9 cellular contexts compared by ENCODE assay signal in genomic region chr12:12992418-12993175, GRCh38. TPM values are rescaled to one million over a fixed set of nuclear protein-coding genes. Genes with fewer than 3 reads are reported as not detected.
DNase-seq lines count a peak whose midpoint lies in the region; ATAC-seq lines count a peak whose summit lies in the region.
"Had no signal": no experiment of that assay in that cellular context is flagged by ENCODE, and none has a peak within 500 bp of the region (broad histone marks: within the 10 kb centered on the region; RNA-seq: fewer than 3 reads in every experiment).

No MANE protein-coding gene starts in this region.

- peaks cover 4% of the 10 kb centered on the region for H3K36me3 ChIP-seq in MG63
- H3K36me3 ChIP-seq in CD8-positive, alpha-beta memory T cell (ENCODE audit: insufficient read depth, low read length): no peaks in the 10 kb centered on the region

- no peaks in the 10 kb centered on the region for H3K27me3 Mint-ChIP-seq in CD8-positive, alpha-beta memory T cell
- H3K27me3 Mint-ChIP-seq: activated CD4-positive, alpha-beta memory T cell treated with anti-CD3 and anti-CD28 coated beads for 36 hours had no signal

- no peaks in the 10 kb centered on the region for H3K27me3 ChIP-seq in MG63
- H3K27me3 ChIP-seq in CD8-positive, alpha-beta memory T cell (ENCODE audit: insufficient read depth, low read length, poor library complexity, severe bottlenecking): no peaks in the 10 kb centered on the region

- peaks cover 0 to 5% (median 2%) of the 10 kb centered on the region in 3 donors for H3K36me3 Mint-ChIP-seq in CD8-positive, alpha-beta memory T cell

- ATAC-seq in HG03135 (IDR thresholded peaks at IDR 0.05; ENCODE audit: unreplicated experiment): no peak

- H3K4me1 ChIP-seq in CD8-positive, alpha-beta memory T cell (ENCODE audit: insufficient read depth, low read length): no peaks in the 10 kb centered on the region

- CTCF ChIA-PET in CD8-positive, alpha-beta memory T cell (lab: Charles Lee): no interaction called here

- POLR2A ChIA-PET in CD8-positive, alpha-beta memory T cell (lab: Charles Lee): no interaction called here

- H3K9me3 ChIP-seq in MG63: no peaks in the 10 kb centered on the region
- H3K9me3 ChIP-seq in CD8-positive, alpha-beta memory T cell (ENCODE audit: low read length): no peaks in the 10 kb centered on the region

- H3K9me3 Mint-ChIP-seq in CD8-positive, alpha-beta memory T cell: no peaks in the 10 kb centered on the region
- H3K9me3 Mint-ChIP-seq: activated CD4-positive, alpha-beta memory T cell treated with anti-CD3 and anti-CD28 coated beads for 36 hours had no signal

- H3K27ac Mint-ChIP-seq in CD8-positive, alpha-beta memory T cell: peak overlapping the region in 1 of 8 donors; percentile 79
- H3K27ac Mint-ChIP-seq: activated CD4-positive, alpha-beta memory T cell treated with anti-CD3 and anti-CD28 coated beads for 36 hours had no signal

- H3K27ac ChIP-seq in CD8-positive, alpha-beta memory T cell (ENCODE audit: low read depth, low read length): no peak overlapping the region

- H3K4me3 ChIP-seq in MG63: peak overlapping the region; percentile 41
- no peak overlapping the region for H3K4me3 ChIP-seq in CD8-positive, alpha-beta memory T cell (ENCODE audit: low read length)

- peak; percentile 70 for DNase-seq in AG20443 (ENCODE audit: low spot score)
- DNase-seq in MG63: peak; percentile 83
- peak; percentile 73 to 78 for DNase-seq in dermis microvascular lymphatic vessel endothelial cell (ENCODE audit: low read depth in 2 of 2)
- DNase-seq in myocyte (ENCODE audit: low read depth): peak; percentile 68
- DNase-seq in CD8-positive, alpha-beta memory T cell: no peak
- no peak for DNase-seq in activated T-cell treated with anti-CD3 and anti-CD28 coated beads for 4 hours
- no peak for DNase-seq in activated naive CD4-positive, alpha-beta T cell treated with Interleukin-2 at 50 U/mL for 16 hours
- DNase-seq: activated CD4-positive, alpha-beta memory T cell treated with anti-CD3 and anti-CD28 coated beads for 36 hours had no signal

- no peak overlapping the region for H3K4me3 Mint-ChIP-seq in CD8-positive, alpha-beta memory T cell
- H3K4me3 Mint-ChIP-seq: activated CD4-positive, alpha-beta memory T cell treated with anti-CD3 and anti-CD28 coated beads for 36 hours had no signal

- peaks cover 11 to 17% (median 14%) of the 10 kb centered on the region in 3 donors for H3K4me1 Mint-ChIP-seq in CD8-positive, alpha-beta memory T cell

RNA-seq across cellular contexts. Expression of gene HEBP1, which starts 7.5 kb away (rescaled TPM):
- total RNA-seq in MG63 (2014; rRNA removed; shearing (Covaris generic); ENCODE audit: low replicate concordance): 5.6 and 16.1 TPM in 2 replicates
- total RNA-seq in dermis microvascular lymphatic vessel endothelial cell (20.5 and 38.8 TPM in 2 replicates), myocyte (3.5 and 5.9 TPM in 2 replicates)
- polyA plus RNA-seq in myocyte (2012): 63.5 TPM
- 10 to 100 TPM; 13.6 to 14.9 TPM for total RNA-seq in CD8-positive, alpha-beta memory T cell
- 16.6 TPM for polyA plus RNA-seq in CD8-positive, alpha-beta memory T cell

RNA-seq across cellular contexts. Expression of gene GPRC5D, which starts 40.6 kb away (rescaled TPM):
- total RNA-seq in MG63 (2014; rRNA removed; shearing (Covaris generic); ENCODE audit: low replicate concordance): not detected in 2 replicates
- not detected in 2 replicates for total RNA-seq in dermis microvascular lymphatic vessel endothelial cell
- not detected in 2 replicates for total RNA-seq in myocyte
- polyA plus RNA-seq in myocyte (2012): 0.13 TPM
- not detected for total RNA-seq in CD8-positive, alpha-beta memory T cell
- polyA plus RNA-seq in CD8-positive, alpha-beta memory T cell: 0.35 TPM

RNA-seq across cellular contexts. Expression of gene FAM234B, which starts 51.6 kb away (rescaled TPM):
- total RNA-seq in MG63 (2014; rRNA removed; shearing (Covaris generic); ENCODE audit: low replicate concordance): 0.20 and 2.4 TPM in 2 replicates
- total RNA-seq in dermis microvascular lymphatic vessel endothelial cell (7.3 and 10.5 TPM in 2 replicates), myocyte (4.1 and 6.1 TPM in 2 replicates)
- polyA plus RNA-seq in myocyte (2012): 4.4 TPM
- 1 to 10 TPM; 5.2 to 6.5 TPM for total RNA-seq in CD8-positive, alpha-beta memory T cell
- 2.9 TPM for polyA plus RNA-seq in CD8-positive, alpha-beta memory T cell

Comparison
In these comparisons a context has a peak if more than half of its experiments do, and no peak if none do; other contexts are left out.
1. DNase-seq: peak in AG20443 (single experiment), MG63 (single experiment), dermis microvascular lymphatic vessel endothelial cell (2 of 2) and myocyte (single experiment); none in CD8-positive, alpha-beta memory T cell (0 of 5), activated T-cell treated with anti-CD3 and anti-CD28 coated beads for 4 hours (single experiment) and activated naive CD4-positive, alpha-beta T cell treated with Interleukin-2 at 50 U/mL for 16 hours (single experiment).